ENCODE assay signal across 18 cellular contexts in genomic region chrX:455673-456072, GRCh38.
DNase-seq lines count a peak whose midpoint lies in the region; ATAC-seq, FAIRE-seq and TF ChIP-seq lines count a peak whose summit lies in the region.
"Had no signal": no experiment of that assay in that cellular context is flagged by ENCODE, and none has a peak within 500 bp of the region (broad histone marks: within the 10 kb centered on the region; RNA-seq: fewer than 3 reads in every experiment).

No MANE protein-coding gene starts in this region.

- no peak overlapping the region for H3K27ac ChIP-seq in kidney (ENCODE audit: low read depth in 2 of 2, low read length in 2 of 2)
- no peak overlapping the region for H3K27ac ChIP-seq in sigmoid colon

- H3K36me3 ChIP-seq in kidney (ENCODE audit: control insufficient read depth in 1 of 2, insufficient read depth in 2 of 2, low read length in 2 of 2) (no peaks in the 10 kb centered on the region), sigmoid colon (no peaks in the 10 kb centered on the region)
- H3K36me3 ChIP-seq: BE2C, HAP-1 had no signal

- H3K27me3 ChIP-seq in sigmoid colon = peaks cover 0 to 30% (median 0%) of the 10 kb centered on the region in 3 donors
- H3K27me3 ChIP-seq: BE2C had no signal

- H3K4me1 ChIP-seq in kidney (ENCODE audit: control insufficient read depth in 1 of 2, insufficient read depth in 1 of 2, low read depth in 1 of 2, low read length in 2 of 2) (no peaks in the 10 kb centered on the region), sigmoid colon (no peaks in the 10 kb centered on the region)
- H3K4me1 ChIP-seq: BE2C, HAP-1 had no signal

- ATAC-seq in left ventricle myocardium superior = no peak
- ATAC-seq: GM12878 had no signal

- H3K9ac ChIP-seq in kidney (ENCODE audit: low read length in 2 of 2) = no peak overlapping the region

- H3K9me3 ChIP-seq in kidney (ENCODE audit: control insufficient read depth in 1 of 2, low read length in 2 of 2) (no peaks in the 10 kb centered on the region), sigmoid colon (peaks cover 0 to 3% (median 0%) of the 10 kb centered on the region in 4 donors)
- H3K9me3 ChIP-seq: BE2C, HAP-1 had no signal

- no peak for TF ChIP-seq POLR2A in sigmoid colon (IDR thresholded peaks at IDR 0.05)

- intact Hi-C loops in cardiac septum (cut with DNase I) = no loop called here
- intact Hi-C loops in left ventricle myocardium superior (cut with micrococcal nuclease) = no loop called here
- intact Hi-C loops in kidney (cut with DNase I) = no loop called here
- intact Hi-C loops in sigmoid colon (cut with DNase I) = no loop called here

- H3K4me3 ChIP-seq in kidney (ENCODE audit: low read length in 2 of 2) = no peak overlapping the region
- H3K4me3 ChIP-seq in sigmoid colon = no peak overlapping the region
- H3K4me3 ChIP-seq: GM12878, HAP-1 had no signal

- TF ChIP-seq CTCF in kidney (IDR thresholded peaks at IDR 0.05; ENCODE audit: borderline replicate concordance, extremely low read depth, insufficient read depth) (no peak), sigmoid colon (IDR thresholded peaks at IDR 0.05) (no peak)

- FAIRE-seq in kidney (lab: Jason Lieb, UNC) = no peak
- FAIRE-seq: GM12878 had no signal

- 47 to 62% methylated on average over 9 of the region's 9 CpGs for WGBS in sigmoid colon, 2 donors

- TF ChIP-seq EP300 in sigmoid colon (IDR thresholded peaks at IDR 0.05) = no peak

- DNase-seq in cardiac septum (ENCODE audit: low spot score) (peak; percentile 6), left ventricle myocardium superior (no peak), kidney (peak; percentile 29), sigmoid colon (peak; percentile 30), nucleus accumbens (lab: John Stamatoyannopoulos, UW) (no peak), AG08395 (ENCODE audit: low spot score) (no peak), NCI-H1436 treated with DMSO at 0.1 percent for 48 hours (lab: John Stamatoyannopoulos, UW) (no peak)
- DNase-seq: 8988T; BE2C; C1 segment of cervical spinal cord; CD4-positive, CD25-positive, alpha-beta regulatory T cell; CD8-positive, alpha-beta memory T cell; COR-L47; DMS 273 treated with DMSO at 0.1 percent for 48 hours; DMS53; EL had no signal

Comparison
In these comparisons a context has a peak if more than half of its experiments do, and no peak if none do; other contexts are left out.
1. DNase-seq: peak in cardiac septum (single experiment), kidney (single experiment) and sigmoid colon (single experiment); none in left ventricle myocardium superior (single experiment), nucleus accumbens (0 of 56), AG08395 (single experiment) and NCI-H1436 treated with DMSO at 0.1 percent for 48 hours (single experiment).